In the genomic region with DNA sequence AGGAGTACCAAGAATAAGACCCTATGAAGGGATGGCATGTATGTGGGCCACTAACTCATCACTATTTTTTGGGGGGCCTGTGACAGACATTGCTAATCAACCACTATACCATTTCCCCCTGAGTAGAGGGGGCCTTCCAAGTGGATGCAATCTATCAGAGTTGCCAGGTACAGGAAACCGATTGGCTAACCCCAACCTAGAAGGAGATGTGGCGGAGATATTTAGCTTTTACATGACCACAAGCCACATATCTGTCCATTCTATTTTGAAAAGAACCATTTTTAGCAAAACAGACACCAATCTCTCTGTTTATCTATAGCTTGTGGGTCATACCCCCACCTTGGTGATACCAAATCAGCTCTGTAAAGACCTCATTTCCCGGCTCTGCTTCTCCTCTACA, we compare ENCODE assay signal across 17 cellular contexts. TPM values are rescaled to one million over a fixed set of nuclear protein-coding genes. Genes with fewer than 3 reads are reported as not detected.
DNase-seq lines count a peak whose midpoint lies in the region; ATAC-seq and TF ChIP-seq lines count a peak whose summit lies in the region.
"Had no signal": no experiment of that assay in that cellular context is flagged by ENCODE, and none has a peak within 500 bp of the region (broad histone marks: within the 10 kb centered on the region; RNA-seq: fewer than 3 reads in every experiment).

No MANE protein-coding gene starts in this region.

- no peaks in the 10 kb centered on the region for H3K27me3 ChIP-seq in gastroesophageal sphincter

- no peaks in the 10 kb centered on the region for H3K36me3 Mint-ChIP-seq in activated CD8-positive, alpha-beta memory T cell treated with anti-CD3 and anti-CD28 coated beads, Interleukin-2, amount 10 ng/mL, durations not matched to agents 7 days and 5 days
- H3K36me3 Mint-ChIP-seq in T-helper 2 cell treated with Interferon-gamma antibody and Interleukin-4, amounts not matched to agents 5 μg/mL and 100 μg/mL, for 36 hours (ENCODE audit: low read depth): no peaks in the 10 kb centered on the region
- peaks cover 64% of the 10 kb centered on the region for H3K36me3 Mint-ChIP-seq in nephron progenitor cell (ENCODE audit: low read depth)
- H3K36me3 Mint-ChIP-seq: IgD-negative memory B cell had no signal

- H3K9me3 Mint-ChIP-seq in activated CD8-positive, alpha-beta memory T cell treated with anti-CD3 and anti-CD28 coated beads, Interleukin-2, amount 10 ng/mL, durations not matched to agents 7 days and 5 days (ENCODE audit: low read depth): no peaks in the 10 kb centered on the region
- no peaks in the 10 kb centered on the region for H3K9me3 Mint-ChIP-seq in T-helper 2 cell treated with Interferon-gamma antibody and Interleukin-4, amounts not matched to agents 5 μg/mL and 100 μg/mL, for 36 hours
- H3K9me3 Mint-ChIP-seq in nephron progenitor cell: no peaks in the 10 kb centered on the region
- H3K9me3 Mint-ChIP-seq: IgD-negative memory B cell had no signal

- no peak overlapping the region for H3K27ac Mint-ChIP-seq in activated CD8-positive, alpha-beta memory T cell treated with anti-CD3 and anti-CD28 coated beads, Interleukin-2, amount 10 ng/mL, durations not matched to agents 7 days and 5 days
- no peak overlapping the region for H3K27ac Mint-ChIP-seq in T-helper 2 cell treated with Interferon-gamma antibody and Interleukin-4, amounts not matched to agents 5 μg/mL and 100 μg/mL, for 36 hours
- peak overlapping the region; percentile 97 for H3K27ac Mint-ChIP-seq in nephron progenitor cell
- H3K27ac Mint-ChIP-seq: IgD-negative memory B cell had no signal

- H3K4me3 Mint-ChIP-seq in activated CD8-positive, alpha-beta memory T cell treated with anti-CD3 and anti-CD28 coated beads, Interleukin-2, amount 10 ng/mL, durations not matched to agents 7 days and 5 days: no peak overlapping the region
- H3K4me3 Mint-ChIP-seq in T-helper 2 cell treated with Interferon-gamma antibody and Interleukin-4, amounts not matched to agents 5 μg/mL and 100 μg/mL, for 36 hours: peak overlapping the region; percentile 1
- no peak overlapping the region for H3K4me3 Mint-ChIP-seq in nephron progenitor cell
- H3K4me3 Mint-ChIP-seq: IgD-negative memory B cell had no signal

- no peaks in the 10 kb centered on the region for H3K36me3 ChIP-seq in gastroesophageal sphincter

- H3K27ac ChIP-seq in gastroesophageal sphincter: no peak overlapping the region
- H3K27ac ChIP-seq: RWPE1, SK-N-MC had no signal

- ATAC-seq in activated CD8-positive, alpha-beta memory T cell treated with anti-CD3 and anti-CD28 coated beads, Interleukin-2, amount 10 ng/mL, durations not matched to agents 7 days and 5 days: peak; percentile 64
- ATAC-seq in GM21529 (IDR thresholded peaks at IDR 0.05; ENCODE audit: unreplicated experiment) (no peak), gastroesophageal sphincter (no peak)

- H3K4me1 ChIP-seq in gastroesophageal sphincter: peaks cover 0 to 12% (median 3%) of the 10 kb centered on the region in 3 donors

- H3K27me3 Mint-ChIP-seq in activated CD8-positive, alpha-beta memory T cell treated with anti-CD3 and anti-CD28 coated beads, Interleukin-2, amount 10 ng/mL, durations not matched to agents 7 days and 5 days: no peaks in the 10 kb centered on the region
- peaks cover 7% of the 10 kb centered on the region for H3K27me3 Mint-ChIP-seq in T-helper 2 cell treated with Interferon-gamma antibody and Interleukin-4, amounts not matched to agents 5 μg/mL and 100 μg/mL, for 36 hours (ENCODE audit: low read depth)
- H3K27me3 Mint-ChIP-seq in nephron progenitor cell (ENCODE audit: low read depth, poor library complexity): peaks cover 6% of the 10 kb centered on the region

- no peak overlapping the region for H3K4me3 ChIP-seq in gastroesophageal sphincter
- H3K4me3 ChIP-seq: SK-N-MC had no signal

- no peak for TF ChIP-seq EP300 in gastroesophageal sphincter (IDR thresholded peaks at IDR 0.05)

- peaks cover 39% of the 10 kb centered on the region for H3K4me1 Mint-ChIP-seq in activated CD8-positive, alpha-beta memory T cell treated with anti-CD3 and anti-CD28 coated beads, Interleukin-2, amount 10 ng/mL, durations not matched to agents 7 days and 5 days
- H3K4me1 Mint-ChIP-seq in T-helper 2 cell treated with Interferon-gamma antibody and Interleukin-4, amounts not matched to agents 5 μg/mL and 100 μg/mL, for 36 hours (ENCODE audit: low read depth): peaks cover 28% of the 10 kb centered on the region
- peaks cover 74% of the 10 kb centered on the region for H3K4me1 Mint-ChIP-seq in nephron progenitor cell
- H3K4me1 Mint-ChIP-seq: IgD-negative memory B cell had no signal

- DNase-seq in activated CD8-positive, alpha-beta memory T cell treated with anti-CD3 and anti-CD28 coated beads, Interleukin-2, amount 10 ng/mL, durations not matched to agents 7 days and 5 days: no peak
- DNase-seq in activated CD8-positive, alpha-beta memory T cell treated with anti-CD3 and anti-CD28 coated beads for 24 hours: no peak
- DNase-seq in T-helper 2 cell treated with Interferon-gamma antibody and Interleukin-4, amounts not matched to agents 5 μg/mL and 100 μg/mL, for 36 hours (ENCODE audit: low spot score): no peak
- DNase-seq in nephron progenitor cell (no peak), NCI-H748 (lab: John Stamatoyannopoulos, UW; ENCODE audit: unreplicated experiment) (no peak)
- DNase-seq: DMS79, H7, Karpas-422, NCI-H1048, NCI-H1436, NCI-H1930, SHP77 treated with DMSO at 0.1 percent for 48 hours had no signal

- H3K9me3 ChIP-seq in gastroesophageal sphincter: no peaks in the 10 kb centered on the region

- CTCF ChIA-PET in activated CD8-positive, alpha-beta memory T cell treated with anti-CD3 and anti-CD28 coated beads, Interleukin-2, amount 10 ng/mL, durations not matched to agents 7 days and 5 days (lab: Charles Lee): interaction anchor here (1.0 to 2.9 kb wide), 4 partner anchors 23 to 162 kb away, joined by 3 to 15 read pairs (median 6); no protein-coding TSS in a partner anchor

- no peak for TF ChIP-seq POLR2A in gastroesophageal sphincter (IDR thresholded peaks at IDR 0.05)

- TF ChIP-seq CTCF in nephron progenitor cell (IDR thresholded peaks at IDR 0.05) (no peak), gastroesophageal sphincter (IDR thresholded peaks at IDR 0.05) (no peak)

- 87 to 100% methylated on average over 1 to 3 of the region's 3 CpGs for WGBS in gastroesophageal sphincter (ENCODE audit: low coverage in 1 of 2), 2 donors

RNA-seq across cellular contexts. Expression of a gene that starts 51.0 kb away (rescaled TPM):
- total RNA-seq in activated CD8-positive, alpha-beta memory T cell treated with anti-CD3 and anti-CD28 coated beads, Interleukin-2, amount 10 ng/mL, durations not matched to agents 7 days and 5 days: 1 to 10 TPM; 1.6 to 2.1 TPM
- total RNA-seq in gastroesophageal sphincter: 1 to 10 TPM in 2 of 4 donors, under 1 TPM in 1, not detected in 1; 0.62 to 2.5 (median 1.1) TPM
- total RNA-seq: H7 had no signal

RNA-seq across cellular contexts. Expression of a gene that starts 53.9 kb away (rescaled TPM):
- total RNA-seq in activated CD8-positive, alpha-beta memory T cell treated with anti-CD3 and anti-CD28 coated beads, Interleukin-2, amount 10 ng/mL, durations not matched to agents 7 days and 5 days: 100 to 1,000 TPM; 314 to 388 TPM
- total RNA-seq in gastroesophageal sphincter: 1 to 10 TPM; 3.0 to 4.4 (median 3.6) TPM

Comparison
In these comparisons a context has a peak if more than half of its experiments do, and no peak if none do; other contexts are left out.
1. RNA of a gene that starts 53.9 kb away (total RNA-seq): 314 to 388 TPM in activated CD8-positive, alpha-beta memory T cell treated with anti-CD3 and anti-CD28 coated beads, Interleukin-2, amount 10 ng/mL, durations not matched to agents 7 days and 5 days; 3.0 to 4.4 TPM in gastroesophageal sphincter; every median in the first group is over 10 times any median in the second.